Comparison of ENCODE assay signal across 12 cellular contexts in genomic region chr13:102317593-102317992, GRCh38.
DNase-seq lines count a peak whose midpoint lies in the region; ATAC-seq, FAIRE-seq and TF ChIP-seq lines count a peak whose summit lies in the region.
"Had no signal": no experiment of that assay in that cellular context is flagged by ENCODE, and none has a peak within 500 bp of the region (broad histone marks: within the 10 kb centered on the region; RNA-seq: fewer than 3 reads in every experiment).

No MANE protein-coding gene starts in this region.

- no peaks in the 10 kb centered on the region for H3K9me3 Mint-ChIP-seq in nephron progenitor cell

- no TSS peak for BruUV-seq in HepG2 (replicated peaks; lab: Mats Ljungman, UMichigan)

- 24% methylated on average over 2 of the region's 2 CpGs for WGBS in liver
- 0% methylated on average over 2 of the region's 2 CpGs for WGBS in HepG2 (ENCODE audit: low lambda C conversion rate)

- intact Hi-C loops in HepG2 (cut with micrococcal nuclease; ENCODE audit: unreplicated experiment), result no loop called here
- intact Hi-C loops in left cardiac atrium (cut with DNase I), result no loop called here

- FAIRE-seq in HepG2 (lab: Jason Lieb, UNC), result no peak

- ATAC-seq in HepG2 (no peak), left cardiac atrium (peak; percentile 97 to 98), GM19455 (IDR thresholded peaks at IDR 0.05; ENCODE audit: unreplicated experiment) (no peak), GM21360 (IDR thresholded peaks at IDR 0.05; ENCODE audit: unreplicated experiment) (no peak)

- H3K4me3 Mint-ChIP-seq in nephron progenitor cell, result no peak overlapping the region
- H3K4me3 Mint-ChIP-seq: memory B cell had no signal

- in situ Hi-C loops in HepG2 (cut with HindIII; ENCODE audit: extremely low pct_ligation_motif_present, low pct_unique_long_range_greater_than_20kb), result no loop called here

- H3K9me3 ChIP-seq in liver (ENCODE audit: control insufficient read depth in 4 of 4, low read length in 3 of 4), result no peaks in the 10 kb centered on the region
- no peaks in the 10 kb centered on the region for H3K9me3 ChIP-seq in HepG2 (ENCODE audit: low read length)
- H3K9me3 ChIP-seq: spleen had no signal

- no peaks in the 10 kb centered on the region for H3K79me2 ChIP-seq in HepG2 (ENCODE audit: insufficient read depth, low read length)

- CTCF ChIA-PET in HepG2 (lab: Yijun Ruan, JAX; ENCODE audit: low intra/inter-chr PET ratio, low total read pairs), result no interaction called here

- no peak overlapping the region for H2AFZ ChIP-seq in HepG2 (ENCODE audit: low read length)

- H3K27ac Mint-ChIP-seq in nephron progenitor cell, result no peak overlapping the region
- H3K27ac Mint-ChIP-seq: memory B cell had no signal

- H3K36me3 ChIP-seq in liver (ENCODE audit: control insufficient read depth in 4 of 4, insufficient read depth in 3 of 4, low read depth in 1 of 4, low read length in 3 of 4), result no peaks in the 10 kb centered on the region
- no peaks in the 10 kb centered on the region for H3K36me3 ChIP-seq in HepG2 (replicated peaks in 1 of 2; ENCODE audit: control insufficient read depth in 1 of 2, insufficient read depth in 2 of 2, low read length in 2 of 2)
- H3K36me3 ChIP-seq: spleen had no signal

- no peaks in the 10 kb centered on the region for H3K27me3 ChIP-seq in liver (ENCODE audit: control insufficient read depth in 4 of 4, insufficient read depth in 4 of 4, low read length in 3 of 4)
- peaks cover 0 to 7% of the 10 kb centered on the region in 2 experiments; a peak in 1 of 5 replicates for H3K27me3 ChIP-seq in HepG2 (ENCODE audit: control insufficient read depth in 1 of 2, insufficient read depth in 2 of 2, low read length in 2 of 2)
- H3K27me3 ChIP-seq: spleen had no signal

- no peak for TF ChIP-seq POLR2A in HepG2 (IDR thresholded peaks at IDR 0.05; ENCODE audit: insufficient read depth in 1 of 2, low read depth in 2 of 2, low read length in 2 of 2)

- TF ChIP-seq CTCF in liver (IDR thresholded peaks at IDR 0.05; ENCODE audit: low read depth, low read length, missing input control), result no peak
- no peak for TF ChIP-seq CTCF in HepG2 (CRISPR knock-in tag; IDR thresholded peaks at IDR 0.05)
- no peak for TF ChIP-seq CTCF in nephron progenitor cell (IDR thresholded peaks at IDR 0.05)

- peak overlapping the region; percentile 52 to 92 for H3K27ac ChIP-seq in liver (ENCODE audit: low read depth in 1 of 2, low read length in 2 of 2)
- no peak overlapping the region for H3K27ac ChIP-seq in HepG2 (ENCODE audit: extremely low read length, insufficient read depth, low read length)

- peaks cover 5% of the 10 kb centered on the region for H3K27me3 Mint-ChIP-seq in nephron progenitor cell (ENCODE audit: low read depth, poor library complexity)

- TF ChIP-seq RAD21 in liver (IDR thresholded peaks at IDR 0.05) (peak; percentile 64 to 69), HepG2 (CRISPR knock-in tag; IDR thresholded peaks at IDR 0.05) (no peak)

- H4K20me1 ChIP-seq in HepG2 (ENCODE audit: insufficient read depth, low read length), result no peaks in the 10 kb centered on the region

- peak overlapping the region in 1 of 2 donors; percentile 16 for H3K9ac ChIP-seq in liver (ENCODE audit: low read depth in 1 of 2, low read length in 2 of 2)
- no peak overlapping the region for H3K9ac ChIP-seq in HepG2 (ENCODE audit: insufficient read depth, low read depth, low read length)

- POLR2A ChIA-PET in HepG2 (lab: Yijun Ruan, JAX), result no interaction called here

- H3K4me1 ChIP-seq in liver (ENCODE audit: control insufficient read depth in 4 of 4, insufficient read depth in 4 of 4, low read length in 3 of 4), result peaks cover 2 to 5% (median 5%) of the 10 kb centered on the region in 4 donors
- no peaks in the 10 kb centered on the region for H3K4me1 ChIP-seq in HepG2 (ENCODE audit: insufficient read depth, low read length)

- peaks cover 5% of the 10 kb centered on the region for H3K4me1 Mint-ChIP-seq in nephron progenitor cell

- H3K36me3 Mint-ChIP-seq in nephron progenitor cell (ENCODE audit: low read depth), result no peaks in the 10 kb centered on the region
- H3K36me3 Mint-ChIP-seq: memory B cell had no signal

- TF ChIP-seq EP300 in HepG2 (IDR thresholded peaks at IDR 0.05; ENCODE audit: low read depth in 2 of 2, low read length in 2 of 2) (no peak), HepG2 (CRISPR knock-in tag; IDR thresholded peaks at IDR 0.05; ENCODE audit: borderline replicate concordance) (no peak)

- DNase-seq in HepG2 (ENCODE audit: low spot score) (no peak), left cardiac atrium (peak; percentile 92), non-pigmented ciliary epithelial cell (ENCODE audit: low read depth) (peak; percentile 10), AML-193 (lab: John Stamatoyannopoulos, UW) (no peak), nephron progenitor cell (no peak)
- DNase-seq: activated T-cell treated with anti-CD3 and anti-CD28 coated beads, Interleukin-2, amount 50 U/mL, for 48 hours; DMS79; spleen had no signal

- H3K4me3 ChIP-seq in liver (ENCODE audit: low read depth in 1 of 3, low read length in 3 of 3) (no peak overlapping the region), HepG2 (replicated peaks in 1 of 3; ENCODE audit: insufficient read depth in 1 of 3, low read depth in 2 of 3, low read length in 3 of 3) (no peak overlapping the region)
- H3K4me3 ChIP-seq: spleen had no signal

- no peak overlapping the region for H3K4me2 ChIP-seq in HepG2 (ENCODE audit: low read depth, low read length)

TF ChIP-seq in liver, 16 proteins besides CTCF, POLR2A, EP300 and RAD21 (continues in another document):
- TF ChIP-seq HNF4G (IDR thresholded peaks at IDR 0.05), result no peak
- peak; percentile 94 for TF ChIP-seq MAX (IDR thresholded peaks at IDR 0.05)
- TF ChIP-seq FOXA2 (IDR thresholded peaks at IDR 0.05), result peak; percentile 29
- TF ChIP-seq TAF1 (conservative IDR thresholded peaks at IDR 0.05), result peak; percentile 62
- peak; percentile 68 to 82 for TF ChIP-seq RXRA (IDR thresholded peaks at IDR 0.05)
- TF ChIP-seq GABPA (IDR thresholded peaks at IDR 0.05 in 1 of 2, conservative IDR thresholded peaks at IDR 0.05 in 1 of 2), result peak in 1 of 2 donors; percentile 74
- TF ChIP-seq NR2F2 (IDR thresholded peaks at IDR 0.05), result peak; percentile 66
- peak; percentile 58 for TF ChIP-seq ATF3 (IDR thresholded peaks at IDR 0.05)
- peak; percentile 60 for TF ChIP-seq YY1 (IDR thresholded peaks at IDR 0.05)
- peak; percentile 44 for TF ChIP-seq FOXA1 (IDR thresholded peaks at IDR 0.05)
- TF ChIP-seq HNF4A (conservative IDR thresholded peaks at IDR 0.05), result peak; percentile 89
- peak; percentile 19 to 68 for TF ChIP-seq JUND (IDR thresholded peaks at IDR 0.05)

TF ChIP-seq in HepG2, 621 proteins besides CTCF, POLR2A, EP300 and RAD21 (continues in another document):
- TF ChIP-seq NCOA2 (CRISPR knock-in tag; IDR thresholded peaks at IDR 0.05) (no peak), RBM39 (IDR thresholded peaks at IDR 0.05; ENCODE audit: low read depth, low read length, poor library complexity, severe bottlenecking) (no peak), ATF1 (CRISPR knock-in tag; IDR thresholded peaks at IDR 0.05) (no peak), KMT2A (CRISPR knock-in tag; IDR thresholded peaks at IDR 0.05) (no peak), FLYWCH1 (CRISPR knock-in tag; IDR thresholded peaks at IDR 0.05) (no peak), ZNF407 (CRISPR knock-in tag; IDR thresholded peaks at IDR 0.05; ENCODE audit: not compliant biosample characterization) (no peak)

Comparison
In these comparisons a context has a peak if more than half of its experiments do, and no peak if none do; other contexts are left out.
1. ATAC-seq: peak in left cardiac atrium (2 of 2); none in HepG2 (single experiment), GM19455 (single experiment) and GM21360 (single experiment).
2. DNase-seq: peak in left cardiac atrium (single experiment) and non-pigmented ciliary epithelial cell (single experiment); none in HepG2 (single experiment), AML-193 (0 of 2) and nephron progenitor cell (single experiment).